In the genomic region with DNA sequence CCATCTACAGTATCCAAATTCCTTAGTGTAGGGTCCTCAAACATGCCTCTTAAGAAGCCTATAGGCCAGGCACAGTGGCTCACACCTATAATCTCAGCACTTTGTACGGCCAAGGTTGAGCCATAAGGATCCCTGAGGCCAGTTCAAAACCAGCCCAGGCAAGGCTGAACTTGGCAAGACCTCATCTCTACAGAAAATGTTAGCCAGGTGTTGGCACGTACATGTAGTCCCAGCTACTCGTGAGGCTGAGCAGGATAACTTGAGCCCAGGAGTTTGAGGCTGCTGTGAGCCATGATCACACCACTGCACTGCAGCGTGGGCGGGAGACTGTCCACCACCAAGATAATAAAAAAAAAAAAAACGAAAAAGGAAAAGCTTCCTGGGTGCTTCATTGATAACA, we compare ENCODE assay signal across 32 cellular contexts.
"Had no signal": no experiment of that assay in that cellular context is flagged by ENCODE, and none has a peak within 500 bp of the region (broad histone marks: within the 10 kb centered on the region; RNA-seq: fewer than 3 reads in every experiment).

No MANE protein-coding gene starts in this region.

- H3K27me3 ChIP-seq: ascending aorta, breast epithelium, cardiac muscle cell, colonic mucosa, esophagus squamous epithelium, gastroesophageal sphincter, heart right ventricle had no signal

- H3K4me1 ChIP-seq: colonic mucosa had no signal

- DNase-seq: activated CD4-positive, alpha-beta memory T cell treated with anti-CD3 and anti-CD28 coated beads, Interleukin-2, amount 10 ng/mL, durations not matched to agents 7 days and 5 days; activated CD4-positive, alpha-beta T cell treated with anti-CD3 and anti-CD28 coated beads for 1 hour; activated CD4-positive, alpha-beta T cell treated with anti-CD3 and anti-CD28 coated beads for 4 hours; activated CD4-positive, alpha-beta T cell treated with anti-CD3 and anti-CD28 coated beads, Interleukin-2, amount 10 ng/mL, durations not matched to agents 7 days and 5 days; activated CD4-positive, alpha-beta T cell treated with anti-CD3 and anti-CD28 coated beads, Interleukin-2, amount 50 U/mL, for 4 hours; activated CD8-positive, alpha-beta memory T cell treated with anti-CD3 and anti-CD28 coated beads, Interleukin-2, amount 50 U/mL, for 48 hours; activated effector memory CD4-positive, alpha-beta T cell treated with Interleukin-2 at 50 U/mL for 16 hours; activated gamma-delta T cell treated with Interleukin-2 at 50 U/mL for 16 hours; activated naive CD4-positive, alpha-beta T cell treated with Interleukin-2 at 50 U/mL for 16 hours; activated naive CD8-positive, alpha-beta T cell treated with anti-CD3 and anti-CD28 coated beads, Interleukin-2, amount 10 ng/mL, durations not matched to agents 7 days and 5 days; activated T-cell treated with anti-CD3 and anti-CD28 coated beads for 4 hours; activated T-cell treated with anti-CD3 and anti-CD28 coated beads, Interleukin-2, amount 50 U/mL, for 24 hours; central memory CD4-positive, alpha-beta T cell; cerebellar nuclear complex; colonic mucosa; effector CD8-positive, alpha-beta T cell; esophagus squamous epithelium; foreskin melanocyte; heart right ventricle; T-helper 1 cell; T-helper 2 cell had no signal

- H3K4me3 ChIP-seq: ascending aorta, breast epithelium, cardiac muscle cell, colonic mucosa, esophagus squamous epithelium, gastroesophageal sphincter, heart right ventricle had no signal

- FAIRE-seq: endometrium, endothelial cell of umbilical vein had no signal

- ATAC-seq: activated naive CD4-positive, alpha-beta T cell treated with anti-CD3 and anti-CD28 coated beads, Interleukin-2, amount 50 U/mL, for 72 hours; activated T-helper 17 cell treated with anti-CD3 and anti-CD28 coated beads, Interleukin-2, amount 50 U/mL, for 72 hours; gastroesophageal sphincter; heart right ventricle; WTC11 had no signal

- H3K36me3 ChIP-seq: breast epithelium, colonic mucosa had no signal

- H3K27ac ChIP-seq: ascending aorta, breast epithelium, cardiac muscle cell, colonic mucosa, epithelial cell of prostate, esophagus squamous epithelium, gastroesophageal sphincter, heart right ventricle, VCaP had no signal

- H3K9me3 ChIP-seq: ascending aorta, breast epithelium, colonic mucosa, esophagus squamous epithelium, gastroesophageal sphincter, heart right ventricle had no signal
